ENCODE assay signal across 39 cellular contexts in genomic region chr17:33934696-33935095, GRCh38.
"Had no signal": no experiment of that assay in that cellular context is flagged by ENCODE, and none has a peak within 500 bp of the region (broad histone marks: within the 10 kb centered on the region; RNA-seq: fewer than 3 reads in every experiment).

No MANE protein-coding gene starts in this region.

- H3K4me1 Mint-ChIP-seq: activated B cell treated with CpG ODN at 0.5 μM for 24 hours; activated CD4-positive, alpha-beta T cell treated with anti-CD3 and anti-CD28 coated beads, Interleukin-2, amount 10 ng/mL, durations not matched to agents 24 days and 14 days; activated naive CD8-positive, alpha-beta T cell treated with anti-CD3 and anti-CD28 coated beads for 36 hours; activated T-helper 17 cell treated with anti-CD3 and anti-CD28 coated beads, Interleukin-2, amount 50 U/mL, for 72 hours; central memory CD8-positive, alpha-beta T cell had no signal

- H3K27ac ChIP-seq: adrenal gland, ascending aorta, cardiac muscle cell, VCaP had no signal

- H3K4me1 ChIP-seq: adrenal gland, ascending aorta had no signal

- H3K27ac Mint-ChIP-seq: activated B cell treated with CpG ODN at 0.5 μM for 24 hours; activated CD4-positive, alpha-beta memory T cell treated with anti-CD3 and anti-CD28 coated beads for 36 hours; activated CD4-positive, alpha-beta T cell treated with anti-CD3 and anti-CD28 coated beads, Interleukin-2, amount 10 ng/mL, durations not matched to agents 24 days and 14 days; activated CD8-positive, alpha-beta T cell treated with anti-CD3 and anti-CD28 coated beads for 36 hours; activated naive CD4-positive, alpha-beta T cell treated with anti-CD3 and anti-CD28 coated beads for 36 hours; activated naive CD4-positive, alpha-beta T cell treated with anti-CD3 and anti-CD28 coated beads, Interleukin-2, amount 50 U/mL, for 72 hours; activated naive CD8-positive, alpha-beta T cell treated with anti-CD3 and anti-CD28 coated beads for 36 hours; activated T-cell treated with anti-CD3 and anti-CD28 coated beads, Interleukin-2, amount 50 U/mL, for 72 hours; activated T-helper 1 cell treated with anti-CD3 and anti-CD28 coated beads, Interleukin-12 subunit alpha, Interleukin-12 subunit beta, Interleukin-2, Interleukin-4 antibody, amounts not matched to agents 30 ng/mL and 10 ng/mL and 1 ng/mL, durations not matched to agents 14 hours and 24 hours and 36 hours; activated T-helper 17 cell treated with anti-CD3 and anti-CD28 coated beads, Interleukin-2, amount 50 U/mL, for 72 hours; T-helper 1 cell treated with Interleukin-12 subunit alpha and Interleukin-12 subunit beta and Interleukin-4 antibody, amounts not matched to agents 30 μg/mL and 1 μg/mL, for 36 hours; T-helper 2 cell treated with Interferon-gamma antibody and Interleukin-4, amounts not matched to agents 5 μg/mL and 100 μg/mL, for 36 hours had no signal

- H3K36me3 ChIP-seq: adrenal gland, ascending aorta, cardiac muscle cell had no signal

- DNase-seq: activated B cell treated with CpG ODN at 0.5 μM for 24 hours; activated CD4-positive, alpha-beta memory T cell treated with anti-CD3 and anti-CD28 coated beads for 36 hours; activated CD4-positive, alpha-beta T cell treated with anti-CD3 and anti-CD28 coated beads for 4 hours; activated CD4-positive, alpha-beta T cell treated with anti-CD3 and anti-CD28 coated beads, Interleukin-2, amount 10 ng/mL, durations not matched to agents 24 days and 14 days; activated CD4-positive, alpha-beta T cell treated with anti-CD3 and anti-CD28 coated beads, Interleukin-2, amount 50 U/mL, for 1 hour; activated CD4-positive, alpha-beta T cell treated with anti-CD3 and anti-CD28 coated beads, Interleukin-2, amount 50 U/mL, for 4 hours; activated CD4-positive, CD25-positive, alpha-beta regulatory T cell treated with anti-CD3 and anti-CD28 coated beads, Interleukin-2, amount 50 U/mL, for 72 hours; activated CD8-positive, alpha-beta memory T cell treated with anti-CD3 and anti-CD28 coated beads, Interleukin-2, amount 50 U/mL, for 4 hours; activated CD8-positive, alpha-beta T cell treated with anti-CD3 and anti-CD28 coated beads for 36 hours; activated effector memory CD4-positive, alpha-beta T cell treated with anti-CD3 and anti-CD28 coated beads, Interleukin-2, amount 50 U/mL, for 16 hours; activated gamma-delta T cell treated with Interleukin-2 at 50 U/mL for 16 hours; activated naive CD4-positive, alpha-beta T cell; activated naive CD4-positive, alpha-beta T cell treated with anti-CD3 and anti-CD28 coated beads for 36 hours; activated naive CD4-positive, alpha-beta T cell treated with anti-CD3 and anti-CD28 coated beads, Interleukin-2, amount 50 U/mL, for 16 hours; activated naive CD8-positive, alpha-beta T cell treated with anti-CD3 and anti-CD28 coated beads for 36 hours; activated T-cell treated with anti-CD3 and anti-CD28 coated beads for 4 hours; activated T-cell treated with anti-CD3 and anti-CD28 coated beads, Interleukin-2, amount 50 U/mL, for 1 hour; activated T-cell treated with anti-CD3 and anti-CD28 coated beads, Interleukin-2, amount 50 U/mL, for 4 hours; activated T-cell treated with anti-CD3 and anti-CD28 coated beads, Interleukin-2, amount 50 U/mL, for 72 hours; adrenal gland; amniotic stem cell; anterior cingulate cortex; caudate nucleus; cerebellar nuclear complex; T-helper 1 cell; T-helper 2 cell; T-helper 9 cell had no signal

- FAIRE-seq: bronchial epithelial cell, TTC549 had no signal

- H3K27me3 Mint-ChIP-seq: activated B cell treated with CpG ODN at 0.5 μM for 24 hours; activated CD4-positive, alpha-beta T cell treated with anti-CD3 and anti-CD28 coated beads, Interleukin-2, amount 10 ng/mL, durations not matched to agents 24 days and 14 days; activated CD8-positive, alpha-beta T cell treated with anti-CD3 and anti-CD28 coated beads for 36 hours; activated naive CD8-positive, alpha-beta T cell treated with anti-CD3 and anti-CD28 coated beads for 36 hours had no signal

- ATAC-seq: activated CD8-positive, alpha-beta T cell treated with anti-CD3 and anti-CD28 coated beads for 36 hours; activated naive CD4-positive, alpha-beta T cell treated with anti-CD3 and anti-CD28 coated beads, Interleukin-2, amount 50 U/mL, for 72 hours; activated T-cell treated with anti-CD3 and anti-CD28 coated beads, Interleukin-2, amount 50 U/mL, for 4 hours; activated T-cell treated with anti-CD3 and anti-CD28 coated beads, Interleukin-2, amount 50 U/mL, for 72 hours; activated T-helper 17 cell treated with anti-CD3 and anti-CD28 coated beads, Interleukin-2, amount 50 U/mL, for 72 hours had no signal

- H3K4me3 ChIP-seq: adrenal gland, ascending aorta, cardiac muscle cell had no signal

- H3K9me3 ChIP-seq: adrenal gland, ascending aorta had no signal

- H3K27me3 ChIP-seq: adrenal gland, ascending aorta, cardiac muscle cell had no signal

- H3K9me3 Mint-ChIP-seq: activated B cell treated with CpG ODN at 0.5 μM for 24 hours; activated CD4-positive, alpha-beta memory T cell treated with anti-CD3 and anti-CD28 coated beads for 36 hours; activated CD4-positive, alpha-beta T cell treated with anti-CD3 and anti-CD28 coated beads, Interleukin-2, amount 10 ng/mL, durations not matched to agents 24 days and 14 days; activated CD8-positive, alpha-beta T cell treated with anti-CD3 and anti-CD28 coated beads for 36 hours; activated naive CD4-positive, alpha-beta T cell treated with anti-CD3 and anti-CD28 coated beads for 36 hours; activated naive CD4-positive, alpha-beta T cell treated with anti-CD3 and anti-CD28 coated beads, Interleukin-2, amount 50 U/mL, for 72 hours; activated naive CD8-positive, alpha-beta T cell treated with anti-CD3 and anti-CD28 coated beads for 36 hours; activated T-cell treated with anti-CD3 and anti-CD28 coated beads, Interleukin-2, amount 50 U/mL, for 4 hours; activated T-cell treated with anti-CD3 and anti-CD28 coated beads, Interleukin-2, amount 50 U/mL, for 72 hours; activated T-helper 1 cell treated with anti-CD3 and anti-CD28 coated beads, Interleukin-12 subunit alpha, Interleukin-12 subunit beta, Interleukin-2, Interleukin-4 antibody, amounts not matched to agents 30 ng/mL and 10 ng/mL and 1 ng/mL, durations not matched to agents 14 hours and 24 hours and 36 hours; activated T-helper 17 cell treated with anti-CD3 and anti-CD28 coated beads, Interleukin-2, amount 50 U/mL, for 72 hours; central memory CD8-positive, alpha-beta T cell; T-helper 1 cell treated with Interleukin-12 subunit alpha and Interleukin-12 subunit beta and Interleukin-4 antibody, amounts not matched to agents 30 μg/mL and 1 μg/mL, for 36 hours; T-helper 2 cell treated with Interferon-gamma antibody and Interleukin-4, amounts not matched to agents 5 μg/mL and 100 μg/mL, for 36 hours had no signal

- H3K36me3 Mint-ChIP-seq: activated CD4-positive, alpha-beta memory T cell treated with anti-CD3 and anti-CD28 coated beads for 36 hours; activated naive CD4-positive, alpha-beta T cell treated with anti-CD3 and anti-CD28 coated beads, Interleukin-2, amount 50 U/mL, for 72 hours; activated naive CD8-positive, alpha-beta T cell treated with anti-CD3 and anti-CD28 coated beads for 36 hours; brain had no signal

- H3K4me3 Mint-ChIP-seq: activated B cell treated with CpG ODN at 0.5 μM for 24 hours; activated CD4-positive, alpha-beta memory T cell treated with anti-CD3 and anti-CD28 coated beads for 36 hours; activated CD4-positive, alpha-beta T cell treated with anti-CD3 and anti-CD28 coated beads, Interleukin-2, amount 10 ng/mL, durations not matched to agents 24 days and 14 days; activated CD8-positive, alpha-beta T cell treated with anti-CD3 and anti-CD28 coated beads for 36 hours; activated naive CD4-positive, alpha-beta T cell treated with anti-CD3 and anti-CD28 coated beads for 36 hours; activated naive CD8-positive, alpha-beta T cell treated with anti-CD3 and anti-CD28 coated beads for 36 hours; activated T-cell treated with anti-CD3 and anti-CD28 coated beads, Interleukin-2, amount 50 U/mL, for 4 hours; activated T-cell treated with anti-CD3 and anti-CD28 coated beads, Interleukin-2, amount 50 U/mL, for 72 hours; activated T-helper 1 cell treated with anti-CD3 and anti-CD28 coated beads, Interleukin-12 subunit alpha, Interleukin-12 subunit beta, Interleukin-2, Interleukin-4 antibody, amounts not matched to agents 30 ng/mL and 10 ng/mL and 1 ng/mL, durations not matched to agents 14 hours and 24 hours and 36 hours; activated T-helper 17 cell treated with anti-CD3 and anti-CD28 coated beads, Interleukin-2, amount 50 U/mL, for 72 hours; brain; central memory CD8-positive, alpha-beta T cell; T-helper 1 cell treated with Interleukin-12 subunit alpha and Interleukin-12 subunit beta and Interleukin-4 antibody, amounts not matched to agents 30 μg/mL and 1 μg/mL, for 36 hours; T-helper 2 cell treated with Interferon-gamma antibody and Interleukin-4, amounts not matched to agents 5 μg/mL and 100 μg/mL, for 36 hours had no signal
